In the genomic region with DNA sequence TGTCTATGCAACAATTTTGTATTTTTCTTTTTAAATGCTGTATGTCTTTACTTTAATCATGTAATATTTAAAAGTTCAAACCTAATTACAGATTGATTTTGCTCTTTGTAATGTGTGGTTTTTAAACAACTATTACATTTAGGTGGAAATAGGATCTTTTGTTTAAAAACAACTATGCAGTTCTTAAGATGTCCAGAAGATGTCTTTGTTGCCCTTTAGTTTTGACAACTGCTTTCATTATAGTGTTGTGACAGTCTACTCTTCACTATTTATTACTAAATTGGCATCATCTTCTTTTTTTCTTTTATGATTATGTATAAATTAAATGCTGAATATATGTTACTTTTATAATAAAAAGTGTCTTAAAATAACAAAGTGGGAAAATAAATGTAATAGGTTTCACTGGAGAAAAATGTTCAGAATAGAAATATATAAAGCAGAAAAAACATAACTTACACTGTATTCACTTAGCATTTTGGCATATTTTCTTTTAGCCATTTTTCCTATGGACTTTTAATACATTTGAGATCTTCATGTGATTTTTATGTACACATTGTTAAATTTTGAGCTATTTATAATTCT, we compare ENCODE assay signal across 1 cellular context.
TF ChIP-seq lines count a peak whose summit lies in the region.

No MANE protein-coding gene starts in this region.

TF ChIP-seq in GM23338, 12 proteins besides CTCF, POLR2A, EP300 and RAD21 (continued from another document):
- TF ChIP-seq, protein P1, sequence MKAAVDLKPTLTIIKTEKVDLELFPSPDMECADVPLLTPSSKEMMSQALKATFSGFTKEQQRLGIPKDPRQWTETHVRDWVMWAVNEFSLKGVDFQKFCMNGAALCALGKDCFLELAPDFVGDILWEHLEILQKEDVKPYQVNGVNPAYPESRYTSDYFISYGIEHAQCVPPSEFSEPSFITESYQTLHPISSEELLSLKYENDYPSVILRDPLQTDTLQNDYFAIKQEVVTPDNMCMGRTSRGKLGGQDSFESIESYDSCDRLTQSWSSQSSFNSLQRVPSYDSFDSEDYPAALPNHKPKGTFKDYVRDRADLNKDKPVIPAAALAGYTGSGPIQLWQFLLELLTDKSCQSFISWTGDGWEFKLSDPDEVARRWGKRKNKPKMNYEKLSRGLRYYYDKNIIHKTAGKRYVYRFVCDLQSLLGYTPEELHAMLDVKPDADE (IDR thresholded peaks at IDR 0.05) = no peak
- TF ChIP-seq, protein P2, sequence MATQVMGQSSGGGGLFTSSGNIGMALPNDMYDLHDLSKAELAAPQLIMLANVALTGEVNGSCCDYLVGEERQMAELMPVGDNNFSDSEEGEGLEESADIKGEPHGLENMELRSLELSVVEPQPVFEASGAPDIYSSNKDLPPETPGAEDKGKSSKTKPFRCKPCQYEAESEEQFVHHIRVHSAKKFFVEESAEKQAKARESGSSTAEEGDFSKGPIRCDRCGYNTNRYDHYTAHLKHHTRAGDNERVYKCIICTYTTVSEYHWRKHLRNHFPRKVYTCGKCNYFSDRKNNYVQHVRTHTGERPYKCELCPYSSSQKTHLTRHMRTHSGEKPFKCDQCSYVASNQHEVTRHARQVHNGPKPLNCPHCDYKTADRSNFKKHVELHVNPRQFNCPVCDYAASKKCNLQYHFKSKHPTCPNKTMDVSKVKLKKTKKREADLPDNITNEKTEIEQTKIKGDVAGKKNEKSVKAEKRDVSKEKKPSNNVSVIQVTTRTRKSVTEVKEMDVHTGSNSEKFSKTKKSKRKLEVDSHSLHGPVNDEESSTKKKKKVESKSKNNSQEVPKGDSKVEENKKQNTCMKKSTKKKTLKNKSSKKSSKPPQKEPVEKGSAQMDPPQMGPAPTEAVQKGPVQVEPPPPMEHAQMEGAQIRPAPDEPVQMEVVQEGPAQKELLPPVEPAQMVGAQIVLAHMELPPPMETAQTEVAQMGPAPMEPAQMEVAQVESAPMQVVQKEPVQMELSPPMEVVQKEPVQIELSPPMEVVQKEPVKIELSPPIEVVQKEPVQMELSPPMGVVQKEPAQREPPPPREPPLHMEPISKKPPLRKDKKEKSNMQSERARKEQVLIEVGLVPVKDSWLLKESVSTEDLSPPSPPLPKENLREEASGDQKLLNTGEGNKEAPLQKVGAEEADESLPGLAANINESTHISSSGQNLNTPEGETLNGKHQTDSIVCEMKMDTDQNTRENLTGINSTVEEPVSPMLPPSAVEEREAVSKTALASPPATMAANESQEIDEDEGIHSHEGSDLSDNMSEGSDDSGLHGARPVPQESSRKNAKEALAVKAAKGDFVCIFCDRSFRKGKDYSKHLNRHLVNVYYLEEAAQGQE (IDR thresholded peaks at IDR 0.05; ENCODE audit: unreplicated experiment) = no peak
- TF ChIP-seq CREB1 (CRISPR knock-in tag; IDR thresholded peaks at IDR 0.05; ENCODE audit: low read depth) = no peak
- TF ChIP-seq ZNF331 (CRISPR knock-in tag; IDR thresholded peaks at IDR 0.05; ENCODE audit: low read depth) = no peak
- TF ChIP-seq STAT1 (IDR thresholded peaks at IDR 0.05; ENCODE audit: unreplicated experiment) = no peak
- no peak for TF ChIP-seq EZH2 (IDR thresholded peaks at IDR 0.05; ENCODE audit: low read depth, unreplicated experiment)
